ENCODE assay signal across 8 cellular contexts in genomic region chr10:67306588-67307205, GRCh38.
DNase-seq lines count a peak whose midpoint lies in the region; ATAC-seq and TF ChIP-seq lines count a peak whose summit lies in the region.

No MANE protein-coding gene starts in this region.

- in situ Hi-C loops in transverse colon (cut with MboI; ENCODE audit: low pct_ligation_motif_present in 1 of 4, low pct_unique_long_range_greater_than_20kb in 1 of 4, low sequenced_read_pairs in 3 of 4), result no loop called here

- no peak overlapping the region for H3K27ac ChIP-seq in transverse colon

- H3K36me3 ChIP-seq in transverse colon, result no peaks in the 10 kb centered on the region

- peak; percentile 30 for TF ChIP-seq CTCF in fibroblast of mammary gland (conservative IDR thresholded peaks at IDR 0.05; ENCODE audit: control insufficient read depth, insufficient read depth, low read depth, low read length)
- TF ChIP-seq CTCF in transverse colon (IDR thresholded peaks at IDR 0.05), result peak in 4 of 5 experiments; percentile 22 to 38 (median 24)

- H3K4me3 ChIP-seq in fibroblast of mammary gland (ENCODE audit: control insufficient read depth, low read depth, low read length) (no peak overlapping the region), transverse colon (no peak overlapping the region)

- no peak for TF ChIP-seq EP300 in transverse colon (IDR thresholded peaks at IDR 0.05; ENCODE audit: low read depth)

- DNase-seq in SKM-1 treated with dmso at 0.1 percent for 144 hours (lab: John Stamatoyannopoulos, UW; ENCODE audit: unreplicated experiment), result peak; percentile 23
- DNase-seq in SKM-1 (lab: John Stamatoyannopoulos, UW; ENCODE audit: unreplicated experiment), result no peak
- DNase-seq in NCI-H748 treated with DMSO at 0.1 percent for 48 hours (lab: John Stamatoyannopoulos, UW), result peak; percentile 29
- no peak for DNase-seq in fibroblast of mammary gland (ENCODE audit: low read depth)
- DNase-seq in transverse colon, result no peak

- ATAC-seq in HG02870 (IDR thresholded peaks at IDR 0.05; ENCODE audit: unreplicated experiment) (no peak), GM21526 (IDR thresholded peaks at IDR 0.05; ENCODE audit: low FRiP score, unreplicated experiment) (no peak), HG03442 (IDR thresholded peaks at IDR 0.05; ENCODE audit: unreplicated experiment) (no peak)

- intact Hi-C loops in transverse colon (cut with DNase I; ENCODE audit: low total_unique reads), result no loop called here

- TF ChIP-seq POLR2A in transverse colon (IDR thresholded peaks at IDR 0.05), result no peak

- no peaks in the 10 kb centered on the region for H3K9me3 ChIP-seq in transverse colon

- no peaks in the 10 kb centered on the region for H3K4me1 ChIP-seq in transverse colon

- WGBS in transverse colon (ENCODE audit: low coverage in 1 of 2), 2 donors, result 84 to 90% methylated on average over 2 of the region's 2 CpGs

- no peaks in the 10 kb centered on the region for H3K27me3 ChIP-seq in transverse colon

Comparison
In these comparisons a context has a peak if more than half of its experiments do, and no peak if none do; other contexts are left out.
1. DNase-seq: peak in SKM-1 treated with dmso at 0.1 percent for 144 hours (single experiment) and NCI-H748 treated with DMSO at 0.1 percent for 48 hours (single experiment); none in SKM-1 (single experiment), fibroblast of mammary gland (single experiment) and transverse colon (single experiment).